In genomic region chr12:94244165-94245133, GRCh38 we compare ENCODE assay signal across 9 cellular contexts.
A peak's percentile ranks its signal among the peaks of the same experiment; 100 is the strongest.
DNase-seq lines count a peak whose midpoint lies in the region; ATAC-seq and FAIRE-seq lines count a peak whose summit lies in the region.
"Had no signal": no experiment of that assay in that cellular context is flagged by ENCODE, and none has a peak within 500 bp of the region (broad histone marks: within the 10 kb centered on the region; RNA-seq: fewer than 3 reads in every experiment).

No MANE protein-coding gene starts in this region.

- peaks cover 25% of the 10 kb centered on the region for H3K4me1 Mint-ChIP-seq in activated CD8-positive, alpha-beta memory T cell treated with anti-CD3 and anti-CD28 coated beads, Interleukin-2, amount 10 ng/mL, durations not matched to agents 7 days and 5 days

- H3K27ac ChIP-seq in small intestine (ENCODE audit: low read depth in 1 of 2, low read length in 1 of 2): peak overlapping the region in 1 of 2 donors; percentile 5
- H3K27ac ChIP-seq: 22Rv1 had no signal

- WGBS in small intestine, 3 donors: 63 to 87% (median 75%) methylated on average over 11 of the region's 11 CpGs

- no peak overlapping the region for H3K4me3 Mint-ChIP-seq in activated CD8-positive, alpha-beta memory T cell treated with anti-CD3 and anti-CD28 coated beads, Interleukin-2, amount 10 ng/mL, durations not matched to agents 7 days and 5 days

- H3K4me3 ChIP-seq in small intestine (ENCODE audit: low read depth in 1 of 2, low read length in 2 of 2): no peak overlapping the region

- peaks cover 0 to 4% of the 10 kb centered on the region in 2 donors for H3K4me1 ChIP-seq in small intestine (ENCODE audit: control insufficient read depth in 2 of 2, insufficient read depth in 1 of 2, low read depth in 1 of 2, low read length in 1 of 2)

- CTCF ChIA-PET in activated CD8-positive, alpha-beta memory T cell treated with anti-CD3 and anti-CD28 coated beads, Interleukin-2, amount 10 ng/mL, durations not matched to agents 7 days and 5 days (lab: Charles Lee): interaction anchor here (1.7 kb wide), 1 partner anchor 95 kb away, joined by 6 read pairs; no protein-coding TSS in a partner anchor

- H3K9me3 ChIP-seq in small intestine (ENCODE audit: control insufficient read depth, low read depth): no peaks in the 10 kb centered on the region

- ATAC-seq in HG03460 (IDR thresholded peaks at IDR 0.05; ENCODE audit: unreplicated experiment): peak; percentile 61
- ATAC-seq in activated CD8-positive, alpha-beta memory T cell treated with anti-CD3 and anti-CD28 coated beads, Interleukin-2, amount 10 ng/mL, durations not matched to agents 7 days and 5 days: peak; percentile 91

- H3K36me3 Mint-ChIP-seq in activated CD8-positive, alpha-beta memory T cell treated with anti-CD3 and anti-CD28 coated beads, Interleukin-2, amount 10 ng/mL, durations not matched to agents 7 days and 5 days: peaks cover 32% of the 10 kb centered on the region

- peak; percentile 74 for DNase-seq in NK-92 treated with Interleukin-12 subunit alpha and Interleukin-12 subunit beta, amount 100 ng/mL, for 24 hours (lab: John Stamatoyannopoulos, UW)
- DNase-seq in NK-92 (lab: John Stamatoyannopoulos, UW; ENCODE audit: unreplicated experiment) (no peak), small intestine (peak; percentile 21), NCI-H1417 treated with DMSO at 0.1 percent for 48 hours (lab: John Stamatoyannopoulos, UW) (no peak), NCI-H1436 (lab: John Stamatoyannopoulos, UW) (no peak), NCI-H1694 treated with DMSO at 0.1 percent for 48 hours (lab: John Stamatoyannopoulos, UW) (no peak)
- peak; percentile 81 for DNase-seq in activated CD8-positive, alpha-beta memory T cell treated with anti-CD3 and anti-CD28 coated beads, Interleukin-2, amount 10 ng/mL, durations not matched to agents 7 days and 5 days

- no peaks in the 10 kb centered on the region for H3K27me3 ChIP-seq in small intestine (ENCODE audit: control insufficient read depth in 2 of 2, insufficient read depth in 2 of 2, low read length in 2 of 2)

- H3K9me3 Mint-ChIP-seq in activated CD8-positive, alpha-beta memory T cell treated with anti-CD3 and anti-CD28 coated beads, Interleukin-2, amount 10 ng/mL, durations not matched to agents 7 days and 5 days (ENCODE audit: low read depth): no peaks in the 10 kb centered on the region

- H3K27me3 Mint-ChIP-seq in activated CD8-positive, alpha-beta memory T cell treated with anti-CD3 and anti-CD28 coated beads, Interleukin-2, amount 10 ng/mL, durations not matched to agents 7 days and 5 days: no peaks in the 10 kb centered on the region

- no peaks in the 10 kb centered on the region for H3K36me3 ChIP-seq in small intestine (ENCODE audit: control insufficient read depth in 2 of 2, insufficient read depth in 2 of 2, low read length in 2 of 2)

- H3K27ac Mint-ChIP-seq in activated CD8-positive, alpha-beta memory T cell treated with anti-CD3 and anti-CD28 coated beads, Interleukin-2, amount 10 ng/mL, durations not matched to agents 7 days and 5 days: peak overlapping the region; percentile 68

- no peak for FAIRE-seq in small intestine (lab: Jason Lieb, UNC)

Comparison
In these comparisons a context has a peak if more than half of its experiments do, and no peak if none do; other contexts are left out.
1. DNase-seq: peak in NK-92 treated with Interleukin-12 subunit alpha and Interleukin-12 subunit beta, amount 100 ng/mL, for 24 hours (single experiment), activated CD8-positive, alpha-beta memory T cell treated with anti-CD3 and anti-CD28 coated beads, Interleukin-2, amount 10 ng/mL, durations not matched to agents 7 days and 5 days (single experiment) and small intestine (single experiment); none in NK-92 (single experiment), NCI-H1417 treated with DMSO at 0.1 percent for 48 hours (single experiment), NCI-H1436 (single experiment) and NCI-H1694 treated with DMSO at 0.1 percent for 48 hours (single experiment).